23 cellular contexts compared by ENCODE assay signal in the genomic region with DNA sequence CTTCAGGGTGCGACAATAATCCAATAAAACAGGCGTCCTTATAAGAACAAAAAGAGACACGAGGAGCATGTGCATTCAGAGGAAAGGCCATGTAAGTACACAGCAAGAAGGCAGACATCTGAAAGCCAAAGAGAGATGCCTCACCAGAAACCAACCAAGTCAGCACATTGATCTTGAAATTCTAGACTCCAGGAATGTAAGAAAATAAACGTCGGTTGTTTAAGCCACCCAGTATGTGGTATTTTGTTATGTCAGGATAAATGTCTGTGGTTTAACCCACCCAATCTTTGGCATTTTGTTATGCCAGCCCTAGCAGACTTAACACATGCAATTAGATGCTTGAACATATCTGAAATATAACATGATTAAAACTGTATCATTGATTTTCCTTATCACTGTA.
DNase-seq lines count a peak whose midpoint lies in the region; ATAC-seq, FAIRE-seq and TF ChIP-seq lines count a peak whose summit lies in the region.
"Had no signal": no experiment of that assay in that cellular context is flagged by ENCODE, and none has a peak within 500 bp of the region (broad histone marks: within the 10 kb centered on the region; RNA-seq: fewer than 3 reads in every experiment).

No MANE protein-coding gene starts in this region.

- WGBS in trophoblast cell (ENCODE audit: extremely low coverage, insufficient coverage, insufficient read length), result no CpG with 5 or more reads among the region's 5 CpGs

- no peaks in the 10 kb centered on the region for H3K36me3 ChIP-seq in astrocyte (ENCODE audit: insufficient read depth, low read length)
- no peaks in the 10 kb centered on the region for H3K36me3 ChIP-seq in trophoblast cell (ENCODE audit: control insufficient read depth in 1 of 2, insufficient read depth in 2 of 2, low read length in 2 of 2)
- H3K36me3 ChIP-seq: thyroid gland had no signal

- no peak overlapping the region for H4K8ac ChIP-seq in trophoblast cell (ENCODE audit: low read depth, low read length)

- H3K79me1 ChIP-seq in trophoblast cell (ENCODE audit: low read length), result no peaks in the 10 kb centered on the region

- no peak for TF ChIP-seq CTCF in astrocyte (IDR thresholded peaks at IDR 0.05; ENCODE audit: insufficient read depth, low read depth, low read length)

- H3K9me3 Mint-ChIP-seq in astrocyte (ENCODE audit: unreplicated experiment), result no peaks in the 10 kb centered on the region

- no peak overlapping the region for H2BK5ac ChIP-seq in trophoblast cell (ENCODE audit: low read depth, low read length, poor library complexity)

- no peak overlapping the region for H2BK120ac ChIP-seq in trophoblast cell (ENCODE audit: insufficient read depth, low read length, poor library complexity)

- no peak overlapping the region for H3K4me2 ChIP-seq in astrocyte (ENCODE audit: low read length)
- no peak overlapping the region for H3K4me2 ChIP-seq in trophoblast cell (ENCODE audit: low read length)
- H3K4me2 ChIP-seq: hepatocyte, SK-N-SH had no signal

- H4K20me1 ChIP-seq in astrocyte (ENCODE audit: insufficient read depth, low read length), result no peaks in the 10 kb centered on the region

- H3K14ac ChIP-seq in trophoblast cell (ENCODE audit: low read length), result no peak overlapping the region

- no peak for ATAC-seq in GM19463 (IDR thresholded peaks at IDR 0.05; ENCODE audit: unreplicated experiment)
- no peak for ATAC-seq in GM18909 (IDR thresholded peaks at IDR 0.05; ENCODE audit: poor library complexity, unreplicated experiment)
- ATAC-seq: activated CD4-positive, CD25-positive, alpha-beta regulatory T cell treated with anti-CD3 and anti-CD28 coated beads, Interleukin-2, amount 50 U/mL, for 24 hours; stimulated activated memory B cell treated with anti-CD40 and anti-IgM and Interleukin-4, amounts not matched to agents 10 μg/mL and 1 μg/mL and 100 μg/mL, for 72 hours had no signal

- H2BK12ac ChIP-seq in trophoblast cell (ENCODE audit: low read length), result no peak overlapping the region

- H3K27me3 ChIP-seq in astrocyte (ENCODE audit: insufficient read depth, low read length) (no peaks in the 10 kb centered on the region), trophoblast cell (ENCODE audit: insufficient read depth, low read length) (no peaks in the 10 kb centered on the region)
- H3K27me3 ChIP-seq: hepatocyte, thyroid gland had no signal

- H3K27me3 Mint-ChIP-seq in astrocyte (ENCODE audit: low read depth, unreplicated experiment), result no peaks in the 10 kb centered on the region
- H3K27me3 Mint-ChIP-seq: activated naive CD8-positive, alpha-beta T cell; stimulated activated memory B cell treated with anti-CD40 and anti-IgM and Interleukin-4, amounts not matched to agents 10 μg/mL and 1 μg/mL and 100 μg/mL, for 72 hours had no signal

- H3K4ac ChIP-seq in trophoblast cell (ENCODE audit: low read depth, low read length), result no peak overlapping the region

- no peak for FAIRE-seq in astrocyte (lab: Jason Lieb, UNC)
- FAIRE-seq: keratinocyte had no signal

- H3K9me3 ChIP-seq in astrocyte (ENCODE audit: insufficient read depth, low read depth, low read length) (no peaks in the 10 kb centered on the region), trophoblast cell (ENCODE audit: insufficient read depth, low read depth, low read length) (no peaks in the 10 kb centered on the region)
- H3K9me3 ChIP-seq: SK-N-SH, thyroid gland had no signal

- H3K4me1 ChIP-seq in astrocyte (ENCODE audit: insufficient read depth, low read length) (no peaks in the 10 kb centered on the region), trophoblast cell (ENCODE audit: control insufficient read depth in 1 of 2, insufficient read depth in 2 of 2, low read length in 2 of 2) (no peaks in the 10 kb centered on the region)
- H3K4me1 ChIP-seq: thyroid gland had no signal

- no peak overlapping the region for H3K23ac ChIP-seq in trophoblast cell (ENCODE audit: low read length)

- H4K12ac ChIP-seq in trophoblast cell (ENCODE audit: low read depth, low read length), result no peak overlapping the region

- H3K9ac ChIP-seq in astrocyte (ENCODE audit: low read length) (no peak overlapping the region), trophoblast cell (ENCODE audit: low read length) (no peak overlapping the region)
- H3K9ac ChIP-seq: SK-N-SH had no signal

- H3K27ac Mint-ChIP-seq in astrocyte (ENCODE audit: unreplicated experiment), result peak overlapping the region; percentile 86
- H3K27ac Mint-ChIP-seq: activated naive CD8-positive, alpha-beta T cell; CD14-positive monocyte; stimulated activated memory B cell treated with anti-CD40 and anti-IgM and Interleukin-4, amounts not matched to agents 10 μg/mL and 1 μg/mL and 100 μg/mL, for 72 hours had no signal

- peaks cover 8% of the 10 kb centered on the region for H3K4me1 Mint-ChIP-seq in astrocyte (ENCODE audit: low read depth, unreplicated experiment)
- H3K4me1 Mint-ChIP-seq: CD14-positive monocyte; stimulated activated memory B cell treated with anti-CD40 and anti-IgM and Interleukin-4, amounts not matched to agents 10 μg/mL and 1 μg/mL and 100 μg/mL, for 72 hours had no signal

- H3K79me2 ChIP-seq in astrocyte (ENCODE audit: insufficient read depth, low read length) (no peaks in the 10 kb centered on the region), trophoblast cell (ENCODE audit: control insufficient read depth, insufficient read depth, low read length, poor library complexity) (no peaks in the 10 kb centered on the region)
- H3K79me2 ChIP-seq: hepatocyte had no signal

- H3K27ac ChIP-seq in astrocyte (ENCODE audit: low read depth, low read length), result no peak overlapping the region
- no peak overlapping the region for H3K27ac ChIP-seq in trophoblast cell (ENCODE audit: low read depth, low read length)
- H3K27ac ChIP-seq: hepatocyte, thyroid gland had no signal

- H2AK5ac ChIP-seq in trophoblast cell (ENCODE audit: low read length), result no peak overlapping the region

- no peak overlapping the region for H3K4me3 ChIP-seq in astrocyte (ENCODE audit: insufficient read depth, low read depth, low read length)
- no peak overlapping the region for H3K4me3 ChIP-seq in trophoblast cell (ENCODE audit: low read depth, low read length)
- H3K4me3 ChIP-seq: hepatocyte, thyroid gland had no signal

- DNase-seq in A172 (ENCODE audit: low spot score) (peak; percentile 13), HS-27A (ENCODE audit: low read depth) (peak; percentile 64), astrocyte (ENCODE audit: low read depth) (peak; percentile 57), glomerular visceral epithelial cell (ENCODE audit: extremely low spot score) (peak; percentile 21), NCI-H524 treated with DMSO at 0.1 percent for 48 hours (lab: John Stamatoyannopoulos, UW) (no peak), trophoblast cell (no peak)
- DNase-seq: activated CD8-positive, alpha-beta memory T cell treated with anti-CD3 and anti-CD28 coated beads for 24 hours; caudate nucleus; H7; NCI-H1048; NCI-H2029; NCI-H69; SK-N-SH; T1000; thyroid gland had no signal

- H3K4me3 Mint-ChIP-seq in astrocyte (ENCODE audit: unreplicated experiment), result no peak overlapping the region
- H3K4me3 Mint-ChIP-seq: activated naive CD8-positive, alpha-beta T cell; CD14-positive monocyte; stimulated activated memory B cell treated with anti-CD40 and anti-IgM and Interleukin-4, amounts not matched to agents 10 μg/mL and 1 μg/mL and 100 μg/mL, for 72 hours had no signal

- H2AFZ ChIP-seq in astrocyte (ENCODE audit: low read depth, low read length) (no peak overlapping the region), trophoblast cell (ENCODE audit: insufficient read depth, low read length, poor library complexity) (no peak overlapping the region)
- H2AFZ ChIP-seq: hepatocyte had no signal

- H4K91ac ChIP-seq in trophoblast cell (ENCODE audit: low read depth, low read length), result no peak overlapping the region

- H3K18ac ChIP-seq in trophoblast cell (ENCODE audit: low read length), result no peak overlapping the region

- H3K36me3 Mint-ChIP-seq in astrocyte (ENCODE audit: low read depth, unreplicated experiment), result no peaks in the 10 kb centered on the region
- H3K36me3 Mint-ChIP-seq: activated naive CD8-positive, alpha-beta T cell; CD14-positive monocyte; stimulated activated memory B cell treated with anti-CD40 and anti-IgM and Interleukin-4, amounts not matched to agents 10 μg/mL and 1 μg/mL and 100 μg/mL, for 72 hours had no signal

Comparison
In these comparisons a context has a peak if more than half of its experiments do, and no peak if none do; other contexts are left out.
1. DNase-seq: peak in A172 (single experiment), HS-27A (single experiment), astrocyte (single experiment) and glomerular visceral epithelial cell (single experiment); none in NCI-H524 treated with DMSO at 0.1 percent for 48 hours (single experiment) and trophoblast cell (0 of 2).